21 cellular contexts compared by ENCODE assay signal in genomic region chr17:17621254-17621653, GRCh38. TPM values are rescaled to one million over a fixed set of nuclear protein-coding genes. Genes with fewer than 3 reads are reported as not detected.
DNase-seq lines count a peak whose midpoint lies in the region; ATAC-seq, FAIRE-seq and TF ChIP-seq lines count a peak whose summit lies in the region.
"Had no signal": no experiment of that assay in that cellular context is flagged by ENCODE, and none has a peak within 500 bp of the region (broad histone marks: within the 10 kb centered on the region; RNA-seq: fewer than 3 reads in every experiment).

No MANE protein-coding gene starts in this region.

- H3K36me3 ChIP-seq in mammary epithelial cell (ENCODE audit: insufficient read depth, low read length) (no peaks in the 10 kb centered on the region), K562 (ENCODE audit: control insufficient read depth, insufficient read depth, low read length) (no peaks in the 10 kb centered on the region)
- H3K36me3 ChIP-seq: HAP-1, Peyer's patch had no signal

- no TSS peak for BruUV-seq in MCF 10A (replicated peaks; lab: Mats Ljungman, UMichigan)
- BruUV-seq in mammary epithelial cell (replicated peaks; lab: Mats Ljungman, UMichigan): no TSS peak
- no TSS peak for BruUV-seq in K562 (replicated peaks; lab: Mats Ljungman, UMichigan)

- no peak for DNase-seq in MCF 10A (ENCODE audit: unreplicated experiment)
- DNase-seq in mammary epithelial cell: no peak
- DNase-seq in NOMO-1 treated with DMSO at 0.1 percent for 48 hours (lab: John Stamatoyannopoulos, UW; ENCODE audit: unreplicated experiment): peak; percentile 50
- DNase-seq in K562 (ENCODE audit: extremely low read depth in 1 of 4, low spot score in 3 of 4): no peak
- no peak for DNase-seq in kidney tubule cell (ENCODE audit: low spot score)
- no peak for DNase-seq in NCI-H187 (lab: John Stamatoyannopoulos, UW)
- no peak for DNase-seq in stimulated activated CD4-positive, alpha-beta T cell treated with anti-CD3 and anti-CD28 coated beads, Interleukin-4, amount 100 ng/mL, for 1 hour
- DNase-seq: Calu3; CD8-positive, alpha-beta T cell; GF-D8; KG1; NCI-H1092 treated with DMSO at 0.1 percent for 48 hours; NCI-H1694; NCI-H226; Peyer's patch; Right ventricle myocardium superior; SK-N-SH; T-helper 1 cell had no signal

- H2AFZ ChIP-seq in mammary epithelial cell (ENCODE audit: low read depth, low read length): no peak overlapping the region
- no peak overlapping the region for H2AFZ ChIP-seq in K562 (ENCODE audit: low read depth, low read length)

- no peaks in the 10 kb centered on the region for H4K20me1 ChIP-seq in mammary epithelial cell (ENCODE audit: insufficient read depth, low read length)
- H4K20me1 ChIP-seq in K562 (replicated peaks; ENCODE audit: control insufficient read depth, insufficient read depth, low read length): no peaks in the 10 kb centered on the region

- WGBS in mammary epithelial cell (ENCODE audit: low coverage, missing lambda C conversion rate): 83% methylated on average over 5 of the region's 6 CpGs
- 0% methylated on average over 3 of the region's 6 CpGs for WGBS in K562 (ENCODE audit: insufficient coverage, low coverage, missing lambda C conversion rate)

- H3K4me2 ChIP-seq in mammary epithelial cell (ENCODE audit: insufficient read depth, low read depth, low read length): no peak overlapping the region
- H3K4me2 ChIP-seq in K562 (ENCODE audit: insufficient read depth, low read length): no peak overlapping the region
- H3K4me2 ChIP-seq: SK-N-SH had no signal

- H3K4me1 ChIP-seq in mammary epithelial cell (ENCODE audit: insufficient read depth, low read length): no peaks in the 10 kb centered on the region
- H3K4me1 ChIP-seq in K562 (replicated peaks in 1 of 2; ENCODE audit: control insufficient read depth in 2 of 2, insufficient read depth in 2 of 2, low read length in 2 of 2): no peaks in the 10 kb centered on the region; a peak in 1 of 5 replicates
- H3K4me1 ChIP-seq: HAP-1, Peyer's patch had no signal

- H3K36me3 Mint-ChIP-seq in MCF 10A (ENCODE audit: insufficient read depth, unreplicated experiment): no peaks in the 10 kb centered on the region
- H3K36me3 Mint-ChIP-seq: CD8-positive, alpha-beta T cell had no signal

- H3K27ac ChIP-seq in mammary epithelial cell (ENCODE audit: insufficient read depth, low read depth, low read length) (no peak overlapping the region), K562 (ENCODE audit: extremely low read depth, low read depth, low read length) (no peak overlapping the region)
- H3K27ac ChIP-seq: Peyer's patch had no signal

- TF ChIP-seq CTCF in MCF 10A (IDR thresholded peaks at IDR 0.05; ENCODE audit: unreplicated experiment) (no peak), mammary epithelial cell (conservative IDR thresholded peaks at IDR 0.05 in 1 of 2, IDR thresholded peaks at IDR 0.05 in 1 of 2; ENCODE audit: extremely low read depth in 1 of 2, insufficient read depth in 1 of 2, low read depth in 1 of 2, low read length in 2 of 2) (no peak), K562 (IDR thresholded peaks at IDR 0.05 in 2 of 3, conservative IDR thresholded peaks at IDR 0.05 in 1 of 3; ENCODE audit: insufficient read depth in 2 of 3, low read depth in 1 of 3, low read length in 3 of 3) (no peak)

- no peaks in the 10 kb centered on the region for H3K9me3 Mint-ChIP-seq in MCF 10A (ENCODE audit: unreplicated experiment)
- H3K9me3 Mint-ChIP-seq: CD8-positive, alpha-beta T cell had no signal

- H3K4me3 ChIP-seq in mammary epithelial cell (replicated peaks in 1 of 3; ENCODE audit: insufficient read depth in 1 of 3, low read depth in 2 of 3, low read length in 3 of 3) (no peak overlapping the region), K562 (no peak overlapping the region)
- H3K4me3 ChIP-seq: HAP-1, Peyer's patch had no signal

- no peaks in the 10 kb centered on the region for H3K9me1 ChIP-seq in K562 (ENCODE audit: control insufficient read depth, insufficient read depth, low read length)

- in situ Hi-C loops in mammary epithelial cell (cut with MboI; ENCODE audit: low sequenced_read_pairs in 2 of 2): no loop called here
- in situ Hi-C loops in K562 (cut with MboI): no loop called here

- ATAC-seq in K562 (no peak), HG03139 (IDR thresholded peaks at IDR 0.05; ENCODE audit: unreplicated experiment) (no peak)
- ATAC-seq: CD8-positive, alpha-beta T cell had no signal

- peaks cover 19% of the 10 kb centered on the region for H3K27me3 Mint-ChIP-seq in MCF 10A (ENCODE audit: insufficient read depth, unreplicated experiment)
- H3K27me3 Mint-ChIP-seq: B cell had no signal

- POLR2A ChIA-PET in MCF 10A (lab: Yijun Ruan, JAX): interaction anchor here (0.7 kb wide), 1 partner anchor 15 kb away, joined by 3 read pairs; no protein-coding TSS in a partner anchor
- POLR2A ChIA-PET in K562 (lab: Yijun Ruan, JAX): interaction anchor here (0.6 kb wide), 1 partner anchor 196 kb away, joined by 3 read pairs; no protein-coding TSS in a partner anchor

- H3K79me2 ChIP-seq in mammary epithelial cell (ENCODE audit: insufficient read depth, low read length): no peaks in the 10 kb centered on the region
- no peaks in the 10 kb centered on the region for H3K79me2 ChIP-seq in K562 (ENCODE audit: control insufficient read depth, insufficient read depth, low read length)

- H3K27me3 ChIP-seq in mammary epithelial cell (ENCODE audit: insufficient read depth, low read length) (no peaks in the 10 kb centered on the region), K562 (ENCODE audit: control insufficient read depth in 2 of 2, insufficient read depth in 2 of 2, low read length in 2 of 2) (peaks cover 0 to 7% of the 10 kb centered on the region in 2 experiments; a peak in 3 of 5 replicates)
- H3K27me3 ChIP-seq: Peyer's patch had no signal

- H3K9ac ChIP-seq in mammary epithelial cell (ENCODE audit: insufficient read depth, low read length) (no peak overlapping the region), K562 (ENCODE audit: insufficient read depth in 1 of 2, low read depth in 2 of 2, low read length in 2 of 2) (no peak overlapping the region)
- H3K9ac ChIP-seq: SK-N-SH had no signal

- no peak for TF ChIP-seq RAD21 in K562 (CRISPR knock-in tag; conservative IDR thresholded peaks at IDR 0.05 in 1 of 2, IDR thresholded peaks at IDR 0.05 in 1 of 2)

- no peak overlapping the region for H3K4me3 Mint-ChIP-seq in MCF 10A (ENCODE audit: unreplicated experiment)
- H3K4me3 Mint-ChIP-seq: B cell; CD8-positive, alpha-beta T cell had no signal

- CTCF ChIA-PET in MCF 10A (lab: Yijun Ruan, JAX): no interaction called here
- CTCF ChIA-PET in mammary epithelial cell (lab: Charles Lee; ENCODE audit: low non-redundant PET): no interaction called here
- CTCF ChIA-PET in K562 (lab: Yijun Ruan, JAX; ENCODE audit: low intra/inter-chr PET ratio): no interaction called here

- peak overlapping the region; percentile 28 for H3K27ac Mint-ChIP-seq in MCF 10A (ENCODE audit: low read depth, unreplicated experiment)
- H3K27ac Mint-ChIP-seq: B cell; CD8-positive, alpha-beta T cell had no signal

- H3K9me3 ChIP-seq in mammary epithelial cell (replicated peaks; ENCODE audit: insufficient read depth, low read length) (no peaks in the 10 kb centered on the region), K562 (replicated peaks; ENCODE audit: control insufficient read depth, insufficient read depth, low read depth, low read length) (no peaks in the 10 kb centered on the region)
- H3K9me3 ChIP-seq: HAP-1, Peyer's patch, SK-N-SH had no signal

- dilution Hi-C loops in mammary epithelial cell (cut with HindIII; ENCODE audit: low sequenced_read_pairs): loop anchor here (5.0 kb wide), 1 partner anchor 41 kb away; no protein-coding TSS in a partner anchor

- intact Hi-C loops in MCF 10A (cut with micrococcal nuclease): no loop called here
- intact Hi-C loops in mammary epithelial cell (cut with micrococcal nuclease): no loop called here
- intact Hi-C loops in K562 (cut with micrococcal nuclease): no loop called here

- no peak for TF ChIP-seq POLR2A in K562 (conservative IDR thresholded peaks at IDR 0.05)

- no peaks in the 10 kb centered on the region for H3K4me1 Mint-ChIP-seq in MCF 10A (ENCODE audit: insufficient read depth, unreplicated experiment)

- no peak for FAIRE-seq in K562 (lab: Jason Lieb, UNC)

- TF ChIP-seq EP300 in K562 (IDR thresholded peaks at IDR 0.05; ENCODE audit: low read length): no peak

TF ChIP-seq in K562, 482 proteins besides CTCF, POLR2A, EP300 and RAD21 (continues in another document):
- TF ChIP-seq CHD2 (IDR thresholded peaks at IDR 0.05; ENCODE audit: low read depth, low read length) (no peak), MTA1 (IDR thresholded peaks at IDR 0.05; ENCODE audit: borderline replicate concordance) (peak; percentile 70; the same call in 1 of the 2 replicates), ETV6 (IDR thresholded peaks at IDR 0.05; ENCODE audit: borderline replicate concordance in 1 of 2, low read depth in 2 of 2, low read length in 1 of 2) (peak in 1 of 2 experiments; percentile 55; a peak in 1 of 4 replicates), ETV6 (CRISPR knock-in tag; IDR thresholded peaks at IDR 0.05; ENCODE audit: borderline replicate concordance) (no peak), CBFA2T2 (conservative IDR thresholded peaks at IDR 0.05) (no peak)

RNA-seq across cellular contexts. Expression of gene PEMT, which starts 29.7 kb away (rescaled TPM):
- total RNA-seq in MCF 10A (2022): 37.0 and 49.8 TPM in 2 replicates
- 10 to 100 TPM; 31.0 to 34.5 TPM for total RNA-seq in mammary epithelial cell
- 35.9 TPM for polyA plus RNA-seq in mammary epithelial cell
- 11.5 TPM for polyA minus RNA-seq in mammary epithelial cell
- total RNA-seq in K562 (2011; cell fraction: chromatin; rRNA removed; ENCODE audit: low replicate concordance): 6.4 and 26.1 TPM in 2 replicates
- 29.7 and 36.2 TPM in 2 replicates for total RNA-seq in K562 (2011; cell fraction: nucleolus; rRNA removed)
- total RNA-seq in K562 (2011; cell fraction: nucleoplasm; rRNA removed): 20.5 and 31.0 TPM in 2 replicates
- 32.8 and 62.4 TPM in 2 replicates for total RNA-seq in K562 (2014; rRNA removed)
- total RNA-seq in K562 (2014; rRNA removed; fragmentation: Illumina TruSeq; extraction: Trizol): 3.9 and 5.7 TPM in 2 replicates
- 14.1 and 15.0 TPM in 2 replicates for total RNA-seq in K562 (2015; rRNA removed; fragmentation: Illumina TruSeq; extraction: Trizol)
- total RNA-seq in K562 (2021): 28.8 and 33.9 TPM in 2 replicates
- 12.7 and 24.3 TPM in 2 replicates for polyA plus RNA-seq in K562 (2011; rRNA removed)
- polyA plus RNA-seq in K562 (2011; cell fraction: cytosol; rRNA removed): 32.4 and 70.4 TPM in 2 replicates
- 19.1 and 30.2 TPM in 2 replicates for polyA plus RNA-seq in K562 (2011; cell fraction: nucleus; rRNA removed)
- polyA plus RNA-seq in K562 (2012): 23.7 and 48.0 TPM in 2 replicates
- 13.6 and 24.8 TPM in 2 replicates for polyA plus RNA-seq in K562 (2014; fragmentation: Illumina TruSeq; extraction: Trizol)
- 1 to 10 TPM; 1.4 to 7.9 TPM for polyA plus RNA-seq in K562 (2014; fragmentation: Nextera tagmentation; extraction: Ambion mirVana)
- 26.7 and 36.4 TPM in 2 replicates for polyA plus RNA-seq in K562 (2014; rRNA removed)
- polyA minus RNA-seq in K562 (2011; rRNA and poly(A)+ RNA removed): 3.3 and 4.1 TPM in 2 replicates
- polyA minus RNA-seq in K562 (2011; cell fraction: cytosol; rRNA and poly(A)+ RNA removed): 12.4 and 22.6 TPM in 2 replicates
- polyA minus RNA-seq in K562 (2011; cell fraction: nucleus; rRNA and poly(A)+ RNA removed): 4.6 and 6.3 TPM in 2 replicates
